ENCODE assay signal across 24 cellular contexts in the genomic region with DNA sequence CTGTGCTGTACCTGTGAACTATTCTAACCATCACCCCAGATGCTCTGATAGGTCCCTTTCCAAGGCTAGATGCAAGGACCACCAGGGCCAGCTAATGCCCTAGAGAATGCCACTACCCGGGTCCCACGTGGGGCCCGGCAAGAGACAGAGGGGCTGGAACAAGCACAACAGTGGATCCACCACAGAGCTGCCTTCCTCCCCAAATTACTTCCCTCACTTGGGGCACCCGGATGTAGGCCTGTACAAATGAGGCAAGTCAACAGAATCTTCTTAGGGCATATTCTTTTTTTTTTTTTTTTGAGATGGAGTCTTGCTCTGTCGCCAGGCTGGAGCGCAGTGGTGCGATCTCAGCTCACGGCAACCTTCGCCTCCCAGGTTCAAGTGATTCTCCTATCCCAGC.
A peak's percentile ranks its signal among the peaks of the same experiment; 100 is the strongest.
DNase-seq lines count a peak whose midpoint lies in the region; ATAC-seq and TF ChIP-seq lines count a peak whose summit lies in the region.
"Had no signal": no experiment of that assay in that cellular context is flagged by ENCODE, and none has a peak within 500 bp of the region (broad histone marks: within the 10 kb centered on the region; RNA-seq: fewer than 3 reads in every experiment).

No MANE protein-coding gene starts in this region.

- H3K4me3 Mint-ChIP-seq in activated CD4-positive, alpha-beta T cell treated with anti-CD3 and anti-CD28 coated beads for 36 hours = no peak overlapping the region
- H3K4me3 Mint-ChIP-seq in activated naive CD8-positive, alpha-beta T cell treated with anti-CD3 and anti-CD28 coated beads, Interleukin-2, amount 10 ng/mL, durations not matched to agents 7 days and 5 days = no peak overlapping the region
- no peak overlapping the region for H3K4me3 Mint-ChIP-seq in nephron
- H3K4me3 Mint-ChIP-seq: CD14-positive monocyte; dendritic cell treated with granulocyte-macrophage colony-stimulating factor and Interleukin-4, amounts not matched to agents 40 ng/mL and 50 ng/mL, for 4 days; HFFc6 had no signal

- POLR2A ChIA-PET in activated CD4-positive, alpha-beta T cell treated with anti-CD3 and anti-CD28 coated beads for 36 hours (lab: Charles Lee) = no interaction called here
- POLR2A ChIA-PET in activated naive CD8-positive, alpha-beta T cell treated with anti-CD3 and anti-CD28 coated beads, Interleukin-2, amount 10 ng/mL, durations not matched to agents 7 days and 5 days (lab: Charles Lee) = interaction anchor here (0.7 kb wide), 3 partner anchors 15 to 47 kb away, joined by 3 to 5 read pairs (median 3); no protein-coding TSS in a partner anchor

- no peaks in the 10 kb centered on the region for H3K9me3 Mint-ChIP-seq in activated CD4-positive, alpha-beta T cell treated with anti-CD3 and anti-CD28 coated beads for 36 hours (ENCODE audit: low read depth)
- H3K9me3 Mint-ChIP-seq in activated naive CD8-positive, alpha-beta T cell treated with anti-CD3 and anti-CD28 coated beads, Interleukin-2, amount 10 ng/mL, durations not matched to agents 7 days and 5 days = no peaks in the 10 kb centered on the region
- H3K9me3 Mint-ChIP-seq in nephron = no peaks in the 10 kb centered on the region
- H3K9me3 Mint-ChIP-seq: CD14-positive monocyte; dendritic cell treated with granulocyte-macrophage colony-stimulating factor and Interleukin-4, amounts not matched to agents 40 ng/mL and 50 ng/mL, for 4 days; HFFc6 had no signal

- H3K4me3 ChIP-seq in upper lobe of right lung = no peak overlapping the region
- no peak overlapping the region for H3K4me3 ChIP-seq in foreskin fibroblast (ENCODE audit: low read depth in 1 of 2, low read length in 2 of 2)
- H3K4me3 ChIP-seq: ascending aorta, cardiac muscle cell, esophagus muscularis mucosa, SJCRH30 had no signal

- DNase-seq in activated CD4-positive, alpha-beta T cell treated with anti-CD3 and anti-CD28 coated beads for 36 hours = no peak
- DNase-seq in activated CD4-positive, alpha-beta T cell treated with anti-CD3 and anti-CD28 coated beads for 48 hours = no peak
- no peak for DNase-seq in activated naive CD8-positive, alpha-beta T cell treated with anti-CD3 and anti-CD28 coated beads, Interleukin-2, amount 10 ng/mL, durations not matched to agents 7 days and 5 days
- DNase-seq in upper lobe of right lung = no peak
- DNase-seq in T-helper 1 cell = no peak
- DNase-seq in foreskin fibroblast = no peak
- no peak for DNase-seq in anterior cingulate cortex (lab: John Stamatoyannopoulos, UW)
- DNase-seq: activated CD4-positive, CD25-positive, alpha-beta regulatory T cell treated with anti-CD3 and anti-CD28 coated beads, Interleukin-2, amount 50 U/mL, for 72 hours; activated T-cell treated with anti-CD3 and anti-CD28 coated beads, Interleukin-2, amount 50 U/mL, for 1 hour; EL; foreskin melanocyte; HFFc6; KG1; NCI-H2081 treated with DMSO at 0.1 percent for 48 hours; NCI-H345; nucleus accumbens; SJCRH30 had no signal

- ATAC-seq in activated CD4-positive, alpha-beta T cell treated with anti-CD3 and anti-CD28 coated beads for 36 hours = no peak
- peak; percentile 47 for ATAC-seq in activated naive CD8-positive, alpha-beta T cell treated with anti-CD3 and anti-CD28 coated beads, Interleukin-2, amount 10 ng/mL, durations not matched to agents 7 days and 5 days (ENCODE audit: low read depth)
- peak; percentile 9 for ATAC-seq in upper lobe of right lung

- no peaks in the 10 kb centered on the region for H3K36me3 ChIP-seq in upper lobe of right lung
- H3K36me3 ChIP-seq: ascending aorta, cardiac muscle cell, esophagus muscularis mucosa, SJCRH30 had no signal

- peaks cover 48% of the 10 kb centered on the region for H3K4me1 Mint-ChIP-seq in activated CD4-positive, alpha-beta T cell treated with anti-CD3 and anti-CD28 coated beads for 36 hours
- H3K4me1 Mint-ChIP-seq in activated naive CD8-positive, alpha-beta T cell treated with anti-CD3 and anti-CD28 coated beads, Interleukin-2, amount 10 ng/mL, durations not matched to agents 7 days and 5 days = peaks cover 21% of the 10 kb centered on the region
- H3K4me1 Mint-ChIP-seq in nephron = peaks cover 27% of the 10 kb centered on the region

- no peak for TF ChIP-seq CTCF in nephron (IDR thresholded peaks at IDR 0.05; ENCODE audit: unreplicated experiment in 3 of 3)
- TF ChIP-seq CTCF in upper lobe of right lung (IDR thresholded peaks at IDR 0.05) = no peak
- no peak for TF ChIP-seq CTCF in foreskin fibroblast (IDR thresholded peaks at IDR 0.05; ENCODE audit: low read depth, low read length)

- no peaks in the 10 kb centered on the region for H3K27me3 Mint-ChIP-seq in activated CD4-positive, alpha-beta T cell treated with anti-CD3 and anti-CD28 coated beads for 36 hours
- no peaks in the 10 kb centered on the region for H3K27me3 Mint-ChIP-seq in activated naive CD8-positive, alpha-beta T cell treated with anti-CD3 and anti-CD28 coated beads, Interleukin-2, amount 10 ng/mL, durations not matched to agents 7 days and 5 days
- no peaks in the 10 kb centered on the region for H3K27me3 Mint-ChIP-seq in nephron (ENCODE audit: low read depth)
- H3K27me3 Mint-ChIP-seq: dendritic cell treated with granulocyte-macrophage colony-stimulating factor and Interleukin-4, amounts not matched to agents 40 ng/mL and 50 ng/mL, for 4 days had no signal

- CTCF ChIA-PET in activated CD4-positive, alpha-beta T cell treated with anti-CD3 and anti-CD28 coated beads for 36 hours (lab: Charles Lee) = interaction anchor here (0.8 kb wide), 1 partner anchor 10 kb away, joined by 3 read pairs; no protein-coding TSS in a partner anchor

- H3K27ac Mint-ChIP-seq in activated CD4-positive, alpha-beta T cell treated with anti-CD3 and anti-CD28 coated beads for 36 hours = peak overlapping the region; percentile 15
- H3K27ac Mint-ChIP-seq in activated naive CD8-positive, alpha-beta T cell treated with anti-CD3 and anti-CD28 coated beads, Interleukin-2, amount 10 ng/mL, durations not matched to agents 7 days and 5 days = peak overlapping the region; percentile 18
- H3K27ac Mint-ChIP-seq in nephron = peak overlapping the region in 2 of 3 experiments; percentile 22 to 65
- H3K27ac Mint-ChIP-seq: HFFc6 had no signal

- intact Hi-C loops in activated CD4-positive, alpha-beta T cell treated with anti-CD3 and anti-CD28 coated beads for 36 hours (cut with DNase I, micrococcal nuclease) = loop anchor here in 1 of 2 experiments (2.0 to 5.0 kb wide), 2 partner anchors 24 to 36 kb away; no protein-coding TSS in a partner anchor
- intact Hi-C loops in upper lobe of right lung (cut with DNase I) = no loop called here

- no peaks in the 10 kb centered on the region for H3K9me3 ChIP-seq in upper lobe of right lung
- H3K9me3 ChIP-seq: ascending aorta, esophagus muscularis mucosa, SJCRH30 had no signal

- peaks cover 25% of the 10 kb centered on the region for H3K4me1 ChIP-seq in upper lobe of right lung

- peaks cover 4% of the 10 kb centered on the region for H3K36me3 Mint-ChIP-seq in activated CD4-positive, alpha-beta T cell treated with anti-CD3 and anti-CD28 coated beads for 36 hours (ENCODE audit: low read depth)
- H3K36me3 Mint-ChIP-seq in activated naive CD8-positive, alpha-beta T cell treated with anti-CD3 and anti-CD28 coated beads, Interleukin-2, amount 10 ng/mL, durations not matched to agents 7 days and 5 days = peaks cover 3% of the 10 kb centered on the region
- peaks cover 4% of the 10 kb centered on the region for H3K36me3 Mint-ChIP-seq in nephron (ENCODE audit: low read depth)

- peak overlapping the region; percentile 65 for H3K27ac ChIP-seq in upper lobe of right lung
- H3K27ac ChIP-seq: 22Rv1, ascending aorta, cardiac muscle cell, esophagus muscularis mucosa, SJCRH30 had no signal

- no peaks in the 10 kb centered on the region for H3K27me3 ChIP-seq in upper lobe of right lung
- H3K27me3 ChIP-seq: ascending aorta, cardiac muscle cell, esophagus muscularis mucosa, SJCRH30 had no signal
